In genomic region chr18:49046125-49046524, GRCh38 we compare ENCODE assay signal across 14 cellular contexts.
"Had no signal": no experiment of that assay in that cellular context is flagged by ENCODE, and none has a peak within 500 bp of the region (broad histone marks: within the 10 kb centered on the region; RNA-seq: fewer than 3 reads in every experiment).

No MANE protein-coding gene starts in this region.

- H3K9me3 ChIP-seq: right atrium auricular region, thyroid gland, vagina had no signal

- H3K4me3 Mint-ChIP-seq: activated B cell treated with CpG ODN at 0.5 μM for 24 hours had no signal

- FAIRE-seq: small intestine had no signal

- H3K9me3 Mint-ChIP-seq: activated B cell treated with CpG ODN at 0.5 μM for 24 hours had no signal

- H3K27me3 ChIP-seq: right atrium auricular region, thyroid gland, vagina had no signal

- DNase-seq: activated B cell treated with CpG ODN at 0.5 μM for 24 hours; activated CD4-positive, alpha-beta T cell treated with anti-CD3 and anti-CD28 coated beads, Interleukin-2, amount 50 U/mL, for 4 hours; activated naive CD4-positive, alpha-beta T cell; activated T-cell treated with anti-CD3 and anti-CD28 coated beads, Interleukin-2, amount 50 U/mL, for 48 hours; caudate nucleus; cortex of kidney; effector CD8-positive, alpha-beta T cell; hippocampal formation; kidney glomerular epithelial cell; small intestine; T-helper 1 cell; thyroid gland had no signal

- H3K4me3 ChIP-seq: right atrium auricular region, thyroid gland, vagina had no signal

- H3K36me3 ChIP-seq: right atrium auricular region, thyroid gland had no signal

- H3K27me3 Mint-ChIP-seq: activated B cell treated with CpG ODN at 0.5 μM for 24 hours had no signal

- H3K27ac ChIP-seq: right atrium auricular region, thyroid gland, vagina had no signal

- H3K27ac Mint-ChIP-seq: activated B cell treated with CpG ODN at 0.5 μM for 24 hours had no signal
